ENCODE assay signal across 1 cellular context in the genomic region with DNA sequence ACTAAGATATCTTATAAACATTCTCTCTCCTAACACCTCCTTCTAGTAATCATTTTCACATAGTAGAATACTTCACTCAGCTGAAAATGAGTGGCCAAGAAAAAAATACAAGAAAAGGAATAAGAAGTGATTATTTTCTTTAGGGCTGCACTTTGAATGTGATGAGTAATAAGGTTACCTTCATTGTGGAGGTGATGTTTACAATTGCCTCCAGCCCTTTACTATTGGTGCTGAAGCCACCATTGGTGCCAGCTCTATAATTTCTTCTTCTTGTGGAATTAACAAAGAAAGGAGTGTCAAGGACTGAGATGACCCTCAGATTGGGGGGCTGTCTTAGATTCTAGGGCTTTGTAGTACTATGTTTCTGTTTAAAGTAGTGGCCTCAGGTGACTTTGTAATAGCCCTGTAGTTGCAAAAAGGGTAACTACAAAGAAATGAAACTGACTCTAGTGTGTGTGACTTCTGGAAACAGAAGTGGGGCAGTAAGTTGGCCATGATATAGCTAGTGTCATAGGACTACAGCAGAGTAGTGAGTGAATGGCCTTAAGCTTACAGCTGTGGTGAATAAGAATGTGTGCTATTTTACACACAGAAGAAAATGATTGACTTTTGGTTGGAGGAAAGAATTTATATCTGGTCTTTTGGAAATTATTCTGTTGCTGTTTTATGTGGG.
TF ChIP-seq lines count a peak whose summit lies in the region.

No MANE protein-coding gene starts in this region.

TF ChIP-seq in IMR-90, 13 proteins besides CTCF, POLR2A, EP300 and RAD21 (continued from another document):
- TF ChIP-seq, protein P1, sequence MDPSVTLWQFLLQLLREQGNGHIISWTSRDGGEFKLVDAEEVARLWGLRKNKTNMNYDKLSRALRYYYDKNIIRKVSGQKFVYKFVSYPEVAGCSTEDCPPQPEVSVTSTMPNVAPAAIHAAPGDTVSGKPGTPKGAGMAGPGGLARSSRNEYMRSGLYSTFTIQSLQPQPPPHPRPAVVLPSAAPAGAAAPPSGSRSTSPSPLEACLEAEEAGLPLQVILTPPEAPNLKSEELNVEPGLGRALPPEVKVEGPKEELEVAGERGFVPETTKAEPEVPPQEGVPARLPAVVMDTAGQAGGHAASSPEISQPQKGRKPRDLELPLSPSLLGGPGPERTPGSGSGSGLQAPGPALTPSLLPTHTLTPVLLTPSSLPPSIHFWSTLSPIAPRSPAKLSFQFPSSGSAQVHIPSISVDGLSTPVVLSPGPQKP (IDR thresholded peaks at IDR 0.05; ENCODE audit: borderline replicate concordance, low read depth, low read length) = no peak
- TF ChIP-seq RFX5 (IDR thresholded peaks at IDR 0.05; ENCODE audit: low read depth, low read length) (no peak), BHLHE40 (IDR thresholded peaks at IDR 0.05; ENCODE audit: low read depth, low read length) (no peak), RCOR1 (IDR thresholded peaks at IDR 0.05; ENCODE audit: insufficient replicate concordance, low read length) (no peak), FOS (IDR thresholded peaks at IDR 0.05; ENCODE audit: low read depth, low read length) (no peak), SMC3 (IDR thresholded peaks at IDR 0.05; ENCODE audit: low read depth, low read length) (no peak)
